In the genomic region with DNA sequence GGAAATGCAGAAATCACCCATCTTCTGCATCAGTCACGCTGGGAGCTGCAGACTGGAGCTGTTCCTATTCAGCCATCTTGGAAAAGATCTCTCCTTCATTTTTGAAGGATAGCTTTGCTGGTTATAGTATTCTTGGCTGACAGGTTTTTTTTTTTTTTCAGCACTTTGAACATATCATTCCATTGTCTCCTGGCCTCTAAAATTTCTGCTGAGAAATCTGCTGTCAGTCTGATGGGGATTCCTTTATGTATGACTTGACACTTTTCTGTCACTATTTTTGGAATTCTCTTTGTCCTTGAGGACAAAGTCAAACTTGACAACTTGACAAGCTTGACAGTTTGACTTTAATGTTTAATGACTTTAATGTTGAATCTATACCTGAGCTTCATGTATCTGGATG, we compare ENCODE assay signal across 1 cellular context.
TF ChIP-seq lines count a peak whose summit lies in the region.

No MANE protein-coding gene starts in this region.

TF ChIP-seq in A549, 52 proteins besides CTCF, POLR2A, EP300 and RAD21 (continued from another document):
- TF ChIP-seq NFE2L2 (conservative IDR thresholded peaks at IDR 0.05; ENCODE audit: low read length) (peak; percentile 59; the same call in 1 of the 2 replicates), MAFK (IDR thresholded peaks at IDR 0.05; ENCODE audit: partially characterized antibody) (peak; percentile 71)
